In genomic region chr1:43649131-43649477, GRCh38 we compare ENCODE assay signal across 8 cellular contexts. TPM values are rescaled to one million over a fixed set of nuclear protein-coding genes. Genes with fewer than 3 reads are reported as not detected.
DNase-seq lines count a peak whose midpoint lies in the region; ATAC-seq, FAIRE-seq and TF ChIP-seq lines count a peak whose summit lies in the region.
"Not testable (repeated sequence)": the region's sequence is repeated elsewhere in the genome, so short reads cannot be mapped to it uniquely, and the experiment has no call there.

No MANE protein-coding gene starts in this region.

- peak overlapping the region; percentile 59 for H2AFZ ChIP-seq in endothelial cell of umbilical vein (ENCODE audit: low read depth, low read length)
- H2AFZ ChIP-seq in neural cell (ENCODE audit: low read depth, low read length): not testable (repeated sequence)

- BruUV-seq in endothelial cell of umbilical vein (replicated peaks; lab: Mats Ljungman, UMichigan): not testable (repeated sequence)

- CTCF ChIA-PET in endothelial cell of umbilical vein (lab: Charles Lee): interaction anchor here (1.5 to 2.2 kb wide), 2 partner anchors 11 to 286 kb away, joined by 7 to 9 read pairs; no protein-coding TSS in a partner anchor

- intact Hi-C loops in endothelial cell of umbilical vein (cut with micrococcal nuclease): loop anchor here (1.0 kb wide), 1 partner anchor 297 kb away; the partner anchor contains the start of gene IPO13

- peak overlapping the region; percentile 69 for H3K4me2 ChIP-seq in endothelial cell of umbilical vein (ENCODE audit: insufficient read depth, low read length)
- peak overlapping the region; percentile 4 for H3K4me2 ChIP-seq in neural cell (ENCODE audit: low read length)

- peak overlapping the region; percentile 89 for H3K27ac ChIP-seq in HL-60 (replicated peaks)
- H3K27ac ChIP-seq in angular gyrus (ENCODE audit: low read depth, low read length): peak overlapping the region; percentile 99
- H3K27ac ChIP-seq in endothelial cell of umbilical vein (ENCODE audit: insufficient read depth, low read depth, low read length): peak overlapping the region; percentile 57
- H3K27ac ChIP-seq in neural cell (ENCODE audit: low read length): peak overlapping the region; percentile 95

- peak overlapping the region; percentile 97 for H3K4me3 ChIP-seq in AG10803 (ENCODE audit: low read length)
- H3K4me3 ChIP-seq in HL-60 (replicated peaks; ENCODE audit: insufficient read depth, low read length): peak overlapping the region; percentile 61
- H3K4me3 ChIP-seq in endothelial cell of umbilical vein (replicated peaks in 1 of 3; ENCODE audit: insufficient read depth in 1 of 3, low read depth in 1 of 3, low read length in 3 of 3): peak overlapping the region; percentile 40 to 66 (median 48)
- peak overlapping the region; percentile 97 for H3K4me3 ChIP-seq in neural cell (ENCODE audit: low read length)

- H3K4me3 Mint-ChIP-seq in T-helper 1 cell treated with Interleukin-12 subunit alpha and Interleukin-12 subunit beta and Interleukin-4 antibody, amounts not matched to agents 30 μg/mL and 1 μg/mL, for 36 hours: peak overlapping the region; percentile 87
- peak overlapping the region; percentile 93 to 99 (median 98) for H3K4me3 Mint-ChIP-seq in immature natural killer cell
- H3K4me3 Mint-ChIP-seq in stimulated activated naive CD8-positive, alpha-beta T cell treated with anti-CD3 and anti-CD28 coated beads, Interleukin-15, amount 100 ng/mL, for 72 hours: peak overlapping the region; percentile 83 to 98

- not testable (repeated sequence) for H3K9me3 Mint-ChIP-seq in T-helper 1 cell treated with Interleukin-12 subunit alpha and Interleukin-12 subunit beta and Interleukin-4 antibody, amounts not matched to agents 30 μg/mL and 1 μg/mL, for 36 hours; immature natural killer cell; stimulated activated naive CD8-positive, alpha-beta T cell treated with anti-CD3 and anti-CD28 coated beads, Interleukin-15, amount 100 ng/mL, for 72 hours

- H3K9me2 ChIP-seq in neural cell (ENCODE audit: insufficient read depth, low read length): not testable (repeated sequence)

- TF ChIP-seq RAD21 in neural cell (conservative IDR thresholded peaks at IDR 0.05): not testable (repeated sequence)

- H3K79me2 ChIP-seq in endothelial cell of umbilical vein (ENCODE audit: control insufficient read depth, insufficient read depth, low read length): peaks cover 24% of the 10 kb centered on the region
- H3K79me2 ChIP-seq in neural cell (replicated peaks; ENCODE audit: insufficient read depth, low read length): peaks cover 33% of the 10 kb centered on the region

- not testable (repeated sequence) for H3K27me3 ChIP-seq in HL-60 (ENCODE audit: insufficient read depth, poor library complexity, severe bottlenecking); neural cell (ENCODE audit: insufficient read depth, low read depth, low read length)
- H3K27me3 ChIP-seq in endothelial cell of umbilical vein (ENCODE audit: control insufficient read depth in 2 of 2, insufficient read depth in 2 of 2, low read length in 2 of 2): peaks cover 9 to 12% of the 10 kb centered on the region in 2 experiments

- H3K36me3 ChIP-seq in endothelial cell of umbilical vein (ENCODE audit: control insufficient read depth in 2 of 2, extremely low read depth in 1 of 2, insufficient read depth in 2 of 2, low read length in 2 of 2); neural cell (ENCODE audit: insufficient read depth, low read length): not testable (repeated sequence)

- not testable (repeated sequence) for H3F3A ChIP-seq in neural cell (ENCODE audit: insufficient read depth, low read length, poor library complexity, severe bottlenecking)

- H3K36me3 Mint-ChIP-seq in T-helper 1 cell treated with Interleukin-12 subunit alpha and Interleukin-12 subunit beta and Interleukin-4 antibody, amounts not matched to agents 30 μg/mL and 1 μg/mL, for 36 hours (ENCODE audit: low read depth); immature natural killer cell: not testable (repeated sequence)

- not testable (repeated sequence) for FAIRE-seq in endothelial cell of umbilical vein (lab: Jason Lieb, UNC)

- not testable (repeated sequence) for TF ChIP-seq CTCF in AG10803 (conservative IDR thresholded peaks at IDR 0.05; ENCODE audit: low read length); HL-60 (IDR thresholded peaks at IDR 0.05; ENCODE audit: insufficient read depth, low read length); endothelial cell of umbilical vein (IDR thresholded peaks at IDR 0.05; ENCODE audit: extremely low read depth in 1 of 2, insufficient read depth in 1 of 2, low read depth in 1 of 2, low read length in 2 of 2); neural cell (IDR thresholded peaks at IDR 0.05; ENCODE audit: poor library complexity, severe bottlenecking)

- H3K9ac ChIP-seq in endothelial cell of umbilical vein (replicated peaks; ENCODE audit: extremely low read depth, insufficient read depth, low read length) (peak overlapping the region; percentile 73), neural cell (ENCODE audit: low read length) (peak overlapping the region; percentile 91)

- ATAC-seq in stimulated activated naive CD8-positive, alpha-beta T cell treated with anti-CD3 and anti-CD28 coated beads, Interleukin-15, amount 100 ng/mL, for 72 hours: not testable (repeated sequence)

- not testable (repeated sequence) for TF ChIP-seq POLR2A in endothelial cell of umbilical vein (IDR thresholded peaks at IDR 0.05; ENCODE audit: low read depth, low read length)

- not testable (repeated sequence) for H3K9me1 ChIP-seq in endothelial cell of umbilical vein (replicated peaks; ENCODE audit: control insufficient read depth, extremely low read depth, insufficient read depth, low read length)

- H3K9me3 ChIP-seq in endothelial cell of umbilical vein (replicated peaks; ENCODE audit: control insufficient read depth, insufficient read depth, low read length); neural cell (ENCODE audit: low read length): not testable (repeated sequence)

- H3K27ac Mint-ChIP-seq in T-helper 1 cell treated with Interleukin-12 subunit alpha and Interleukin-12 subunit beta and Interleukin-4 antibody, amounts not matched to agents 30 μg/mL and 1 μg/mL, for 36 hours: peak overlapping the region; percentile 92
- H3K27ac Mint-ChIP-seq in immature natural killer cell: peak overlapping the region; percentile 89 to 96 (median 94)
- H3K27ac Mint-ChIP-seq in stimulated activated naive CD8-positive, alpha-beta T cell treated with anti-CD3 and anti-CD28 coated beads, Interleukin-15, amount 100 ng/mL, for 72 hours: peak overlapping the region; percentile 93 to 99

- peaks cover 22% of the 10 kb centered on the region for H3K27me3 Mint-ChIP-seq in T-helper 1 cell treated with Interleukin-12 subunit alpha and Interleukin-12 subunit beta and Interleukin-4 antibody, amounts not matched to agents 30 μg/mL and 1 μg/mL, for 36 hours (ENCODE audit: low read depth)
- peaks cover 17 to 24% (median 21%) of the 10 kb centered on the region in 3 donors for H3K27me3 Mint-ChIP-seq in immature natural killer cell (ENCODE audit: low read depth in 3 of 3)
- H3K27me3 Mint-ChIP-seq in stimulated activated naive CD8-positive, alpha-beta T cell treated with anti-CD3 and anti-CD28 coated beads, Interleukin-15, amount 100 ng/mL, for 72 hours: not testable (repeated sequence)

- dilution Hi-C loops in endothelial cell of umbilical vein (cut with MboI; ENCODE audit: extremely low pct_ligation_motif_present, low sequenced_read_pairs): not testable (repeated sequence)

- not testable (repeated sequence) for TF ChIP-seq EP300 in neural cell (conservative IDR thresholded peaks at IDR 0.05; ENCODE audit: poor library complexity, severe bottlenecking)

- not testable (repeated sequence) for DNase-seq in AG10803 (ENCODE audit: low read depth); HL-60 (ENCODE audit: low read depth in 1 of 2, low spot score in 1 of 2); endothelial cell of umbilical vein (ENCODE audit: low read depth, low spot score); immature natural killer cell
- peak in 1 of 2 donors; percentile 8 for DNase-seq in stimulated activated naive CD8-positive, alpha-beta T cell treated with anti-CD3 and anti-CD28 coated beads, Interleukin-15, amount 100 ng/mL, for 72 hours

- H3K4me1 Mint-ChIP-seq in T-helper 1 cell treated with Interleukin-12 subunit alpha and Interleukin-12 subunit beta and Interleukin-4 antibody, amounts not matched to agents 30 μg/mL and 1 μg/mL, for 36 hours (ENCODE audit: low read depth): peaks cover 20% of the 10 kb centered on the region
- peaks cover 35 to 43% of the 10 kb centered on the region in 2 donors for H3K4me1 Mint-ChIP-seq in immature natural killer cell
- H3K4me1 Mint-ChIP-seq in stimulated activated naive CD8-positive, alpha-beta T cell treated with anti-CD3 and anti-CD28 coated beads, Interleukin-15, amount 100 ng/mL, for 72 hours: peaks cover 37% of the 10 kb centered on the region

- not testable (repeated sequence) for H4K20me1 ChIP-seq in endothelial cell of umbilical vein (replicated peaks; ENCODE audit: control insufficient read depth, extremely low read depth, insufficient read depth, low read length); neural cell (ENCODE audit: insufficient read depth)

- H3K4me1 ChIP-seq in endothelial cell of umbilical vein (ENCODE audit: control insufficient read depth, extremely low read depth, insufficient read depth, low read length): peaks cover 16% of the 10 kb centered on the region

- POLR2A ChIA-PET in endothelial cell of umbilical vein (lab: Charles Lee): interaction anchor here (0.6 to 2.0 kb wide), 5 partner anchors 13 to 348 kb away, joined by 3 to 11 read pairs (median 7); partner anchors contain the start of genes DPH2, ST3GAL3 and TIE1

RNA-seq across cellular contexts. Expression of gene KDM4A, which starts 0.8 kb away (rescaled TPM):
- total RNA-seq in endothelial cell of umbilical vein: 46.9 and 53.3 TPM in 2 replicates
- polyA plus RNA-seq in endothelial cell of umbilical vein: 16.3 and 21.0 TPM in 2 replicates
- polyA plus RNA-seq in endothelial cell of umbilical vein (2011; cell fraction: cytosol; rRNA removed): 24.3 and 25.1 TPM in 2 replicates
- 47.2 and 53.0 TPM in 2 replicates for polyA plus RNA-seq in endothelial cell of umbilical vein (2011; cell fraction: nucleus; rRNA removed)
- 27.7 and 34.9 TPM in 2 replicates for polyA plus RNA-seq in endothelial cell of umbilical vein (2012)
- 47.6 and 66.5 TPM in 2 replicates for polyA minus RNA-seq in endothelial cell of umbilical vein
- 16.7 TPM for polyA minus RNA-seq in endothelial cell of umbilical vein (2011; cell fraction: cytosol; rRNA and poly(A)+ RNA removed)
- polyA minus RNA-seq in endothelial cell of umbilical vein (2011; cell fraction: nucleus; rRNA and poly(A)+ RNA removed): 50.6 and 58.1 TPM in 2 replicates
- 10 to 100 TPM in 1 of 3 donors, 1 to 10 TPM in 2; 2.1 to 14.1 (median 6.7) TPM for polyA plus RNA-seq in immature natural killer cell
- 56.0 and 59.4 TPM in 2 replicates for polyA plus RNA-seq in neural cell
- polyA minus RNA-seq in neural cell: 107 and 108 TPM in 2 replicates

RNA-seq across cellular contexts. Expression of gene ST3GAL3, which starts 58.2 kb away (rescaled TPM):
- total RNA-seq in endothelial cell of umbilical vein: 27.9 and 35.8 TPM in 2 replicates
- polyA plus RNA-seq in endothelial cell of umbilical vein: 14.3 TPM in 2 replicates
- 15.9 and 17.4 TPM in 2 replicates for polyA plus RNA-seq in endothelial cell of umbilical vein (2011; cell fraction: cytosol; rRNA removed)
- polyA plus RNA-seq in endothelial cell of umbilical vein (2011; cell fraction: nucleus; rRNA removed): 33.3 and 34.6 TPM in 2 replicates
- polyA plus RNA-seq in endothelial cell of umbilical vein (2012): 13.7 and 14.9 TPM in 2 replicates
- polyA minus RNA-seq in endothelial cell of umbilical vein: 28.5 and 34.0 TPM in 2 replicates
- polyA minus RNA-seq in endothelial cell of umbilical vein (2011; cell fraction: cytosol; rRNA and poly(A)+ RNA removed): 6.5 TPM
- polyA minus RNA-seq in endothelial cell of umbilical vein (2011; cell fraction: nucleus; rRNA and poly(A)+ RNA removed): 33.9 and 46.2 TPM in 2 replicates
- 1 to 10 TPM in 2 of 3 donors, under 1 TPM in 1; 0.08 to 8.1 (median 3.8) TPM for polyA plus RNA-seq in immature natural killer cell
- polyA plus RNA-seq in neural cell: 36.8 and 37.8 TPM in 2 replicates
- polyA minus RNA-seq in neural cell: 33.6 and 37.0 TPM in 2 replicates
